10 cellular contexts compared by ENCODE assay signal in genomic region chr1:184854456-184855180, GRCh38.
DNase-seq lines count a peak whose midpoint lies in the region; ATAC-seq and TF ChIP-seq lines count a peak whose summit lies in the region.
"Had no signal": no experiment of that assay in that cellular context is flagged by ENCODE, and none has a peak within 500 bp of the region (broad histone marks: within the 10 kb centered on the region; RNA-seq: fewer than 3 reads in every experiment).

No MANE protein-coding gene starts in this region.

- H2BK20ac ChIP-seq in IMR-90 (ENCODE audit: low read depth, low read length) = peak overlapping the region; percentile 76; the same call in 1 of the 2 replicates

- peak; percentile 79 for ATAC-seq in IMR-90 (ENCODE audit: low read depth)
- peak; percentile 85 for ATAC-seq in SK-N-SH treated with all-trans-retinoic acid at 6 μM for 48 hours
- ATAC-seq in heart right ventricle = peak; percentile 55 to 95 (median 85)
- no peak for ATAC-seq in effector memory CD8-positive, alpha-beta T cell (replicated peaks)
- no peak for ATAC-seq in HG02884 (IDR thresholded peaks at IDR 0.05; ENCODE audit: unreplicated experiment)

- no peaks in the 10 kb centered on the region for H4K20me1 ChIP-seq in IMR-90 (ENCODE audit: insufficient read depth, low read length)

- no peak for TF ChIP-seq POLR2A in IMR-90 (IDR thresholded peaks at IDR 0.05; ENCODE audit: low read depth, low read length)

- H2AK9ac ChIP-seq in IMR-90 (replicated peaks; ENCODE audit: low read depth, low read length, poor library complexity) = no peak overlapping the region

- H3K4me2 ChIP-seq in IMR-90 (ENCODE audit: low read depth, low read length) = peak overlapping the region; percentile 72; the same call in 1 of the 2 replicates

- no peak overlapping the region for H4K8ac ChIP-seq in IMR-90 (ENCODE audit: low read depth in 2 of 2, low read length in 2 of 2)

- H3K27ac ChIP-seq in IMR-90 (ENCODE audit: insufficient read depth, low read length) (no peak overlapping the region), heart right ventricle (peak overlapping the region in 7 of 10 donors; percentile 45 to 72 (median 57))
- H3K27ac ChIP-seq: C4-2B had no signal

- H3K36me3 ChIP-seq in IMR-90 (ENCODE audit: control insufficient read depth, insufficient read depth, low read length) = no peaks in the 10 kb centered on the region
- H3K36me3 ChIP-seq in heart right ventricle = peaks cover 0 to 13% (median 0%) of the 10 kb centered on the region in 9 donors

- H3K14ac ChIP-seq in IMR-90 (replicated peaks; ENCODE audit: low read depth, low read length) = no peak overlapping the region

- H3K9ac ChIP-seq in IMR-90 (ENCODE audit: low read depth, low read length) = no peak overlapping the region

- H3K4me1 ChIP-seq in IMR-90 (ENCODE audit: control insufficient read depth, insufficient read depth, low read length) (peaks cover 1% of the 10 kb centered on the region; the same call in 1 of the 2 replicates), heart right ventricle (peaks cover 5 to 53% (median 33%) of the 10 kb centered on the region in 9 donors)

- H3K27me3 ChIP-seq in IMR-90 (ENCODE audit: control insufficient read depth, insufficient read depth, low read length) (no peaks in the 10 kb centered on the region), heart right ventricle (no peaks in the 10 kb centered on the region)

- H3K23ac ChIP-seq in IMR-90 (ENCODE audit: low read depth, low read length) = no peak overlapping the region

- H4K91ac ChIP-seq in IMR-90 (ENCODE audit: insufficient read depth, low read depth, low read length) = no peak overlapping the region

- TF ChIP-seq CTCF in IMR-90 (conservative IDR thresholded peaks at IDR 0.05; ENCODE audit: low read depth, low read length) (no peak), heart right ventricle (IDR thresholded peaks at IDR 0.05) (no peak)

- CTCF ChIA-PET in IMR-90 (lab: Yijun Ruan, JAX) = no interaction called here

- no TSS peak for BruUV-seq in IMR-90 (replicated peaks; lab: Mats Ljungman, UMichigan)

- DNase-seq in AML-193 (lab: John Stamatoyannopoulos, UW) (peak; percentile 76 to 79), IMR-90 (peak; percentile 76), heart right ventricle (no peak), NCI-H1092 treated with DMSO at 0.1 percent for 48 hours (lab: John Stamatoyannopoulos, UW) (no peak), NCI-H2196 treated with DMSO at 0.1 percent for 48 hours (lab: John Stamatoyannopoulos, UW; ENCODE audit: unreplicated experiment) (no peak)
- no peak for DNase-seq in effector memory CD8-positive, alpha-beta T cell

- no peak overlapping the region for H3K4me3 Mint-ChIP-seq in effector memory CD8-positive, alpha-beta T cell

- H2AFZ ChIP-seq in IMR-90 (replicated peaks; ENCODE audit: low read length, poor library complexity) = no peak overlapping the region

- H3K4me1 Mint-ChIP-seq in effector memory CD8-positive, alpha-beta T cell (ENCODE audit: low read depth in 2 of 2) = peaks cover 8 to 18% of the 10 kb centered on the region in 2 donors

- WGBS in IMR-90 (ENCODE audit: extremely low coverage in 2 of 2, insufficient read length in 1 of 2), 2 experiments = no CpG with 5 or more reads among the region's 2 CpGs
- 62% methylated on average over 2 of the region's 2 CpGs for WGBS in heart right ventricle, 2 donors

- H3K79me1 ChIP-seq in IMR-90 (ENCODE audit: low read depth in 1 of 2, low read length in 2 of 2) = peaks cover 3 to 4% of the 10 kb centered on the region in 2 experiments; a peak in 2 of 4 replicates

- POLR2A ChIA-PET in IMR-90 (lab: Charles Lee; ENCODE audit: unreplicated experiment) = no interaction called here

- H3K27me3 Mint-ChIP-seq in effector memory CD8-positive, alpha-beta T cell = no peaks in the 10 kb centered on the region

- H3K4me3 ChIP-seq in IMR-90 (ENCODE audit: insufficient read depth, low read depth, low read length) (no peak overlapping the region), heart right ventricle (no peak overlapping the region)

- H3K36me3 Mint-ChIP-seq in effector memory CD8-positive, alpha-beta T cell (ENCODE audit: insufficient read depth) = no peaks in the 10 kb centered on the region

- peak overlapping the region; percentile 60 for H2BK5ac ChIP-seq in IMR-90 (ENCODE audit: low read depth, low read length, poor library complexity, severe bottlenecking)

- peaks cover 0 to 2% of the 10 kb centered on the region in 2 donors for H3K9me3 Mint-ChIP-seq in effector memory CD8-positive, alpha-beta T cell
- H3K9me3 Mint-ChIP-seq: activated T-helper 2 cell treated with anti-CD3 and anti-CD28 coated beads, Interferon-gamma antibody, Interleukin-2, Interleukin-4, amounts not matched to agents 10 μg/mL and 5 μg/mL and 100 μg/mL, durations not matched to agents 14 hours and 24 hours and 36 hours had no signal

- no peak for TF ChIP-seq RAD21 in IMR-90 (IDR thresholded peaks at IDR 0.05; ENCODE audit: low read length)

- no peak overlapping the region for H3K56ac ChIP-seq in IMR-90 (ENCODE audit: extremely low read depth, insufficient read depth, low read length)

- H3K27ac Mint-ChIP-seq in effector memory CD8-positive, alpha-beta T cell = peak overlapping the region in 1 of 2 donors; percentile 25
- H3K27ac Mint-ChIP-seq: activated T-helper 2 cell treated with anti-CD3 and anti-CD28 coated beads, Interferon-gamma antibody, Interleukin-2, Interleukin-4, amounts not matched to agents 10 μg/mL and 5 μg/mL and 100 μg/mL, durations not matched to agents 14 hours and 24 hours and 36 hours had no signal

- no peak overlapping the region for H2AK5ac ChIP-seq in IMR-90 (ENCODE audit: low read depth, low read length)

- H3K4ac ChIP-seq in IMR-90 (ENCODE audit: low read depth, low read length) = no peak overlapping the region

- in situ Hi-C loops in IMR-90 (cut with MboI; ENCODE audit: low sequenced_read_pairs) = no loop called here

- no peak overlapping the region; the same call in 1 of the 2 replicates for H2BK120ac ChIP-seq in IMR-90 (ENCODE audit: low read depth, low read length)

- H3K9me3 ChIP-seq in IMR-90 (ENCODE audit: control insufficient read depth, insufficient read depth, low read length) (no peaks in the 10 kb centered on the region), heart right ventricle (no peaks in the 10 kb centered on the region)

- 0 out of 2 replicates have a peak, but pooled peaks cover 6% of the 10 kb centered on the region for H3K9me1 ChIP-seq in IMR-90 (ENCODE audit: insufficient read depth, low read length)

- H4K5ac ChIP-seq in IMR-90 (ENCODE audit: low read depth, low read length) = peak overlapping the region; percentile 85; the same call in 1 of the 2 replicates

- dilution Hi-C loops in IMR-90 (cut with HindIII; ENCODE audit: low sequenced_read_pairs, unreplicated experiment) = no loop called here

- H2BK15ac ChIP-seq in IMR-90 (ENCODE audit: low read depth, low read length) = no peak overlapping the region

- H3K18ac ChIP-seq in IMR-90 (ENCODE audit: low read depth, low read length) = peak overlapping the region; percentile 78; the same call in 1 of the 2 replicates

- intact Hi-C loops in IMR-90 (cut with micrococcal nuclease) (loop anchor here (5.0 kb wide), 1 partner anchor 32 kb away; no protein-coding TSS in a partner anchor), heart right ventricle (cut with DNase I) (no loop called here)

TF ChIP-seq in IMR-90, 13 proteins besides CTCF, POLR2A, EP300 and RAD21 (continues in another document):
- TF ChIP-seq MAZ (IDR thresholded peaks at IDR 0.05; ENCODE audit: borderline replicate concordance, low read depth, low read length) (no peak), ELK1 (IDR thresholded peaks at IDR 0.05; ENCODE audit: borderline replicate concordance, low read depth, low read length) (no peak), USF2 (IDR thresholded peaks at IDR 0.05; ENCODE audit: low read depth, low read length) (no peak), SMC3 (IDR thresholded peaks at IDR 0.05; ENCODE audit: low read depth, low read length) (no peak)

TF ChIP-seq in SK-N-SH treated with all-trans-retinoic acid at 6 μM for 48 hours, 23 proteins besides CTCF, POLR2A, EP300 and RAD21:
- TF ChIP-seq ZNF565 (CRISPR knock-in tag; conservative IDR thresholded peaks at IDR 0.05; ENCODE audit: low read depth) = no peak
- TF ChIP-seq TOX (CRISPR knock-in tag; IDR thresholded peaks at IDR 0.05; ENCODE audit: borderline replicate concordance) = peak; percentile 31; the same call in 1 of the 2 replicates

Comparison
In these comparisons a context has a peak if more than half of its experiments do, and no peak if none do; other contexts are left out.
1. DNase-seq: peak in AML-193 (2 of 2) and IMR-90 (single experiment); none in heart right ventricle (0 of 2), effector memory CD8-positive, alpha-beta T cell (0 of 3), NCI-H1092 treated with DMSO at 0.1 percent for 48 hours (single experiment) and NCI-H2196 treated with DMSO at 0.1 percent for 48 hours (single experiment).
2. ATAC-seq: peak in IMR-90 (single experiment), SK-N-SH treated with all-trans-retinoic acid at 6 μM for 48 hours (single experiment) and heart right ventricle (8 of 8); none in effector memory CD8-positive, alpha-beta T cell (single experiment) and HG02884 (single experiment).